ENCODE assay signal across 8 cellular contexts in genomic region chr5:88502179-88503064, GRCh38.
DNase-seq lines count a peak whose midpoint lies in the region; ATAC-seq and TF ChIP-seq lines count a peak whose summit lies in the region.

No MANE protein-coding gene starts in this region.

- H3K4ac ChIP-seq in mesenchymal stem cell (ENCODE audit: low read depth in 1 of 2, low read length in 2 of 2), result no peak overlapping the region

- WGBS in adrenal gland, 4 donors, result 4 to 13% (median 11%) methylated on average over 6 of the region's 6 CpGs
- 71% methylated on average over 3 of the region's 6 CpGs for WGBS in mesenchymal stem cell

- H3K9ac ChIP-seq in mesenchymal stem cell (ENCODE audit: low read length), result peak overlapping the region; percentile 87

- H3K4me1 ChIP-seq in DOHH2 (ENCODE audit: control insufficient read depth, low read length) (peaks cover 10% of the 10 kb centered on the region), adrenal gland (replicated peaks in 1 of 2) (peaks cover 0 to 8% of the 10 kb centered on the region in 2 donors), mesenchymal stem cell (ENCODE audit: control insufficient read depth, insufficient read depth, low read depth, low read length) (no peaks in the 10 kb centered on the region)

- H2BK5ac ChIP-seq in mesenchymal stem cell (ENCODE audit: low read depth, low read length, poor library complexity, severe bottlenecking), result no peak overlapping the region

- no peak overlapping the region for H2AFZ ChIP-seq in mesenchymal stem cell (ENCODE audit: low read depth, low read length)

- H3K27me3 ChIP-seq in DOHH2 (ENCODE audit: control insufficient read depth, low read length) (no peaks in the 10 kb centered on the region), adrenal gland (no peaks in the 10 kb centered on the region), mesenchymal stem cell (ENCODE audit: control insufficient read depth in 1 of 2, insufficient read depth in 1 of 2, low read length in 2 of 2) (no peaks in the 10 kb centered on the region)

- no peaks in the 10 kb centered on the region for H3K36me3 ChIP-seq in DOHH2 (ENCODE audit: control insufficient read depth, low read length)
- H3K36me3 ChIP-seq in adrenal gland (replicated peaks in 1 of 2), result no peaks in the 10 kb centered on the region
- no peaks in the 10 kb centered on the region for H3K36me3 ChIP-seq in mesenchymal stem cell (ENCODE audit: control insufficient read depth in 1 of 2, insufficient read depth in 2 of 2, low read depth in 1 of 2, low read length in 2 of 2)

- no peak overlapping the region for H3K18ac ChIP-seq in mesenchymal stem cell (ENCODE audit: low read depth in 1 of 2, low read length in 2 of 2)

- H3K23ac ChIP-seq in mesenchymal stem cell (ENCODE audit: low read length in 2 of 2), result no peak overlapping the region

- H3K9me2 ChIP-seq in DOHH2 (replicated peaks; ENCODE audit: control insufficient read depth, low read length), result no peaks in the 10 kb centered on the region; the same call in 1 of the 2 replicates

- intact Hi-C loops in adrenal gland (cut with DNase I) (no loop called here), head of caudate nucleus (cut with DNase I) (no loop called here)

- no peak overlapping the region for H3K14ac ChIP-seq in mesenchymal stem cell (ENCODE audit: low read length in 2 of 2)

- H4K20me1 ChIP-seq in DOHH2 (ENCODE audit: control insufficient read depth, insufficient read depth, low read depth, low read length), result no peaks in the 10 kb centered on the region

- H3K27ac ChIP-seq in DOHH2 (ENCODE audit: low read depth, low read length), result no peak overlapping the region
- peak overlapping the region in 3 of 5 donors; percentile 45 to 51 (median 50) for H3K27ac ChIP-seq in adrenal gland
- no peak overlapping the region for H3K27ac ChIP-seq in mesenchymal stem cell (ENCODE audit: low read length, poor library complexity, severe bottlenecking)

- no peak overlapping the region for H4K91ac ChIP-seq in mesenchymal stem cell (ENCODE audit: low read length)

- no peak overlapping the region for H2BK12ac ChIP-seq in mesenchymal stem cell (ENCODE audit: low read length in 2 of 2)

- H4K8ac ChIP-seq in mesenchymal stem cell (ENCODE audit: low read length), result no peak overlapping the region

- no peak overlapping the region for H2BK15ac ChIP-seq in mesenchymal stem cell (ENCODE audit: low read depth, poor library complexity, severe bottlenecking)

- TF ChIP-seq CTCF in DOHH2 (IDR thresholded peaks at IDR 0.05; ENCODE audit: low read depth, low read length, poor library complexity, severe bottlenecking) (no peak), adrenal gland (IDR thresholded peaks at IDR 0.05) (no peak)

- H3K79me2 ChIP-seq in DOHH2 (ENCODE audit: control insufficient read depth, low read length), result no peaks in the 10 kb centered on the region

- H2BK120ac ChIP-seq in mesenchymal stem cell (ENCODE audit: low read depth, low read length), result no peak overlapping the region

- DNase-seq in adrenal gland (peak in 2 of 7 donors; percentile 6 to 13), mesenchymal stem cell (no peak), GF-D8 (lab: John Stamatoyannopoulos, UW) (no peak), head of caudate nucleus (no peak), epidermal melanocyte (ENCODE audit: insufficient read length, low spot score) (no peak)

- H3K9me3 ChIP-seq in DOHH2 (ENCODE audit: control insufficient read depth, insufficient read depth, low read length) (no peaks in the 10 kb centered on the region), adrenal gland (replicated peaks in 1 of 3) (no peaks in the 10 kb centered on the region), mesenchymal stem cell (ENCODE audit: control insufficient read depth, low read length) (no peaks in the 10 kb centered on the region)

- H2AK5ac ChIP-seq in mesenchymal stem cell (ENCODE audit: low read length, severe bottlenecking), result no peak overlapping the region

- no peaks in the 10 kb centered on the region for H3K79me1 ChIP-seq in mesenchymal stem cell (replicated peaks; ENCODE audit: low read length, poor library complexity, severe bottlenecking)

- H3K4me2 ChIP-seq in DOHH2 (ENCODE audit: low read length) (peak overlapping the region; percentile 63), mesenchymal stem cell (ENCODE audit: low read length, poor library complexity, severe bottlenecking) (no peak overlapping the region)

- H3K4me3 ChIP-seq in DOHH2 (ENCODE audit: low read length) (peak overlapping the region; percentile 67), adrenal gland (peak overlapping the region in 3 of 4 donors; percentile 15 to 60 (median 50)), mesenchymal stem cell (ENCODE audit: insufficient read depth in 1 of 2, low read depth in 1 of 2, low read length in 2 of 2) (peak overlapping the region in 1 of 2 experiments; percentile 79)

- no peaks in the 10 kb centered on the region for H3F3A ChIP-seq in DOHH2 (ENCODE audit: control insufficient read depth, insufficient read depth)

- ATAC-seq in GM19463 (IDR thresholded peaks at IDR 0.05; ENCODE audit: unreplicated experiment) (peak; percentile 85), HG03457 (IDR thresholded peaks at IDR 0.05; ENCODE audit: unreplicated experiment) (peak; percentile 88)

- TF ChIP-seq POLR2A in adrenal gland (IDR thresholded peaks at IDR 0.05), result no peak

Comparison
In these comparisons a context has a peak if more than half of its experiments do, and no peak if none do; other contexts are left out.
1. H3K27ac ChIP-seq: peak in adrenal gland (3 of 5); none in DOHH2 (single experiment) and mesenchymal stem cell (single experiment).